ENCODE assay signal across 26 cellular contexts in the genomic region with DNA sequence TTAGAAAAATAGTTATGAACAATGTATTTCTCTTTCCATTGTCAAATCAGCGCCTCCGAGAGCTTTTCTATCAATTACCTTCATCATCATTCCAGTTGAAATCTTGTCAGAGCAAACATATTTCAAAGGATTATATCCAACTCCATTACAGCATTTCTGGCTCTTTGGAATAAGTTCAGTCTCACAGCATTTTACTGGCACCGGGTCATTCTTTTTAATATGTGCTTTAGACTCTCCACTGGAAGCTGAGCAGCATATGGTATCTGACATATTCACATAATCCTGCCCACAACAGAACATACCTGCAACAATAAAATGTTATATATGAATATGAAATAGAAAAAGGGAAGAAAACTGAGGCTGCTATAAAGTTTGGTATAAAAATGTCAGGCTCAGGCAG.
"Had no signal": no experiment of that assay in that cellular context is flagged by ENCODE, and none has a peak within 500 bp of the region (broad histone marks: within the 10 kb centered on the region; RNA-seq: fewer than 3 reads in every experiment).

No MANE protein-coding gene starts in this region.

- H3K27ac ChIP-seq: colonic mucosa, coronary artery, dorsolateral prefrontal cortex, epithelial cell of prostate, esophagus muscularis mucosa, esophagus squamous epithelium, foreskin keratinocyte, gastrocnemius medialis, gastroesophageal sphincter, heart left ventricle, heart right ventricle, hepatocyte had no signal

- H3K9me3 Mint-ChIP-seq: dendritic cell treated with granulocyte-macrophage colony-stimulating factor and Interleukin-4, amounts not matched to agents 40 ng/mL and 50 ng/mL, for 4 days; endodermal cell had no signal

- H3K4me3 Mint-ChIP-seq: dendritic cell treated with granulocyte-macrophage colony-stimulating factor and Interleukin-4, amounts not matched to agents 40 ng/mL and 50 ng/mL, for 4 days; effector memory CD8-positive, alpha-beta T cell; endodermal cell had no signal

- ATAC-seq: effector memory CD8-positive, alpha-beta T cell; esophagus mucosa; foreskin keratinocyte; gastrocnemius medialis; gastroesophageal sphincter; heart left ventricle; heart right ventricle had no signal

- H3K27me3 ChIP-seq: colonic mucosa, esophagus muscularis mucosa, esophagus squamous epithelium, foreskin keratinocyte, gastrocnemius medialis, gastroesophageal sphincter, heart left ventricle, heart right ventricle, hepatocyte had no signal

- DNase-seq: colonic mucosa; cortex of kidney; dermis blood vessel endothelial cell; dorsolateral prefrontal cortex; effector CD4-positive, alpha-beta T cell; effector CD8-positive, alpha-beta T cell; effector memory CD4-positive, alpha-beta T cell; effector memory CD8-positive, alpha-beta T cell; endodermal cell; erythroblast; esophagus squamous epithelium; foreskin fibroblast; foreskin keratinocyte; foreskin melanocyte; gastrocnemius medialis; glutamatergic neuron; head of caudate nucleus; heart left ventricle; heart right ventricle had no signal

- H3K9me3 ChIP-seq: colonic mucosa, esophagus muscularis mucosa, esophagus squamous epithelium, gastrocnemius medialis, gastroesophageal sphincter, heart left ventricle, heart right ventricle had no signal

- H3K27me3 Mint-ChIP-seq: dendritic cell treated with granulocyte-macrophage colony-stimulating factor and Interleukin-4, amounts not matched to agents 40 ng/mL and 50 ng/mL, for 4 days; effector memory CD8-positive, alpha-beta T cell had no signal

- H3K27ac Mint-ChIP-seq: dendritic cell treated with granulocyte-macrophage colony-stimulating factor and Interleukin-4, amounts not matched to agents 40 ng/mL and 50 ng/mL, for 4 days; effector memory CD8-positive, alpha-beta T cell; endodermal cell had no signal
